In genomic region chr4:54548098-54548620, GRCh38 we compare ENCODE assay signal across 1 cellular context.
TF ChIP-seq lines count a peak whose summit lies in the region.

No MANE protein-coding gene starts in this region.

TF ChIP-seq in GM23338, 12 proteins besides CTCF, POLR2A, EP300 and RAD21 (continued from another document):
- TF ChIP-seq ZNF462 (CRISPR knock-in tag; IDR thresholded peaks at IDR 0.05), result no peak
- TF ChIP-seq JUNB (IDR thresholded peaks at IDR 0.05; ENCODE audit: unreplicated experiment), result no peak
- no peak for TF ChIP-seq ETS1 (IDR thresholded peaks at IDR 0.05)
- no peak for TF ChIP-seq ZNF331 (CRISPR knock-in tag; IDR thresholded peaks at IDR 0.05; ENCODE audit: low read depth)
